In genomic region chrX:120790118-120790517, GRCh38 we compare ENCODE assay signal across 8 cellular contexts.
A peak's percentile ranks its signal among the peaks of the same experiment; 100 is the strongest.
DNase-seq lines count a peak whose midpoint lies in the region; ATAC-seq and TF ChIP-seq lines count a peak whose summit lies in the region.

No MANE protein-coding gene starts in this region.

- TF ChIP-seq CTCF in psoas muscle (IDR thresholded peaks at IDR 0.05), result peak; percentile 84

- H3K4me3 ChIP-seq in psoas muscle, result no peak overlapping the region

- ATAC-seq in GM19035 (IDR thresholded peaks at IDR 0.05; ENCODE audit: unreplicated experiment) (peak; percentile 68), HG03460 (IDR thresholded peaks at IDR 0.05; ENCODE audit: unreplicated experiment) (peak; percentile 67), psoas muscle (peak in 3 of 4 donors; percentile 67 to 82 (median 72)), GM18873 (IDR thresholded peaks at IDR 0.05; ENCODE audit: low FRiP score, unreplicated experiment) (no peak)
- ATAC-seq in activated T-cell treated with anti-CD3 and anti-CD28 coated beads, Interleukin-2, amount 50 U/mL, for 4 hours, result peak; percentile 66 to 74

- H3K4me1 ChIP-seq in psoas muscle, result peaks cover 2% of the 10 kb centered on the region

- DNase-seq in DMS 273 treated with DMSO at 0.1 percent for 48 hours (lab: John Stamatoyannopoulos, UW), result peak; percentile 31
- DNase-seq in NCI-H526 treated with DMSO at 0.1 percent for 48 hours (lab: John Stamatoyannopoulos, UW), result peak; percentile 4
- DNase-seq in activated T-cell treated with anti-CD3 and anti-CD28 coated beads, Interleukin-2, amount 50 U/mL, for 4 hours, result peak; percentile 7
- peak; percentile 56 for DNase-seq in globus pallidus (ENCODE audit: low spot score)
- no peak for DNase-seq in psoas muscle

- H3K27me3 Mint-ChIP-seq in activated T-cell treated with anti-CD3 and anti-CD28 coated beads, Interleukin-2, amount 50 U/mL, for 4 hours (ENCODE audit: low read depth), result no peaks in the 10 kb centered on the region

- peaks cover 16% of the 10 kb centered on the region for H3K4me1 Mint-ChIP-seq in activated T-cell treated with anti-CD3 and anti-CD28 coated beads, Interleukin-2, amount 50 U/mL, for 4 hours (ENCODE audit: low read depth)

- H3K27ac ChIP-seq in psoas muscle, result no peak overlapping the region

- H3K4me3 Mint-ChIP-seq in activated T-cell treated with anti-CD3 and anti-CD28 coated beads, Interleukin-2, amount 50 U/mL, for 4 hours, result no peak overlapping the region

- H3K9me3 ChIP-seq in psoas muscle, result no peaks in the 10 kb centered on the region

- intact Hi-C loops in psoas muscle (cut with DNase I), result loop anchor here in 1 of 2 donors (10.0 kb wide), 1 partner anchor 785 kb away; no protein-coding TSS in a partner anchor

- H3K36me3 Mint-ChIP-seq in activated T-cell treated with anti-CD3 and anti-CD28 coated beads, Interleukin-2, amount 50 U/mL, for 4 hours (ENCODE audit: insufficient read depth), result no peaks in the 10 kb centered on the region

- no peaks in the 10 kb centered on the region for H3K36me3 ChIP-seq in psoas muscle (ENCODE audit: insufficient read depth in 1 of 2, low read depth in 1 of 2)

- H3K9me3 Mint-ChIP-seq in activated T-cell treated with anti-CD3 and anti-CD28 coated beads, Interleukin-2, amount 50 U/mL, for 4 hours, result no peaks in the 10 kb centered on the region

- H3K27me3 ChIP-seq in psoas muscle (ENCODE audit: insufficient read depth in 3 of 3, low read length in 2 of 3), result no peaks in the 10 kb centered on the region

- 1 to 2% (median 2%) methylated on average over 5 of the region's 5 CpGs for WGBS in psoas muscle, 3 donors

Comparison
In these comparisons a context has a peak if more than half of its experiments do, and no peak if none do; other contexts are left out.
1. DNase-seq: peak in DMS 273 treated with DMSO at 0.1 percent for 48 hours (single experiment), NCI-H526 treated with DMSO at 0.1 percent for 48 hours (single experiment), activated T-cell treated with anti-CD3 and anti-CD28 coated beads, Interleukin-2, amount 50 U/mL, for 4 hours (single experiment) and globus pallidus (single experiment); none in psoas muscle (0 of 2).